In the genomic region with DNA sequence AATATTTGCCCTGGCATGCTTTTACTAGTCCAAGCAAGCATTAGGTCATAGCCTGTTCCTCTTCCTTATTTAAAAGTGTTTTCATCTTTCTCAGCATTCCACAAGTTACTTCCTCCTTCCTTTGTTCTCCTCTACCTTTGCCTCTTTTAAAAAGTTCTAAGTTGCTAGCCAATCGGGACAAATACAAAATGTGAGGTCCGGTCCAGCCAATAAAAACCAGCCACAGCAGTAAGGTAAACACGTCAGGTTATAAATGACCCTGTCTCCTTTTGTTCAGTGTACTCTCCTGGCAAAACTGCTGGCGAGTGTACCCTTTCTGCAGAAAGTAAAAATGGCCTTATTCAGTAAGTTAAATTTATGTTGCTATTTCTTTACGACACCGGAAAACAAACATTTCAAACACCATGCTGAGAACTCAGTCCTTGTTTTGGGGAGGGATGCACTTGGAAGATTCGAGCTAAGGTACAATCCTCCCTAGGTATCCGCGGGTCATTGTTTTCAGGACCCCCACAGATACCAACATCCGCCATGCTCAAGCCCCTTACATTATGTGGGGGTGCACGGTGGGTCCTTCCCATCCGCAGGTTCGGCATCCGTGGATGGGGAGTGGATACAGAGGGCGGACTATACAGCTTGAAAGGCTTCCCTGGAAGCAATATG, we compare ENCODE assay signal across 7 cellular contexts. TPM values are rescaled to one million over a fixed set of nuclear protein-coding genes. Genes with fewer than 3 reads are reported as not detected.
DNase-seq lines count a peak whose midpoint lies in the region; ATAC-seq and TF ChIP-seq lines count a peak whose summit lies in the region.
"Not testable (repeated sequence)": the region's sequence is repeated elsewhere in the genome, so short reads cannot be mapped to it uniquely, and the experiment has no call there.

No MANE protein-coding gene starts in this region.

- H3K27ac ChIP-seq in H9 (ENCODE audit: insufficient read length, low read depth, low read length) (peak overlapping the region; percentile 92), cingulate gyrus (ENCODE audit: low read depth, low read length) (peak overlapping the region; percentile 89), right cardiac atrium (ENCODE audit: low read length) (peak overlapping the region; percentile 69)

- H3K4ac ChIP-seq in H9 (ENCODE audit: low read depth, low read length): not testable (repeated sequence)

- H3K36me3 ChIP-seq in mucosa of stomach (ENCODE audit: control insufficient read depth, insufficient read depth, low read length): not testable (repeated sequence)
- peaks cover 11% of the 10 kb centered on the region for H3K36me3 ChIP-seq in skeletal muscle satellite cell (ENCODE audit: insufficient read depth, low read length)

- not testable (repeated sequence) for H4K8ac ChIP-seq in H9 (replicated peaks; ENCODE audit: insufficient read length, low read depth, low read length)

- ATAC-seq in activated T-cell treated with anti-CD3 and anti-CD28 coated beads, Interleukin-2, amount 50 U/mL, for 72 hours (replicated peaks in 1 of 2): not testable (repeated sequence)
- ATAC-seq in right cardiac atrium: peak; percentile 43 to 53

- not testable (repeated sequence) for H3K27me3 Mint-ChIP-seq in H9 (ENCODE audit: low read depth); activated T-cell treated with anti-CD3 and anti-CD28 coated beads, Interleukin-2, amount 50 U/mL, for 72 hours (ENCODE audit: low read depth)

- H2BK15ac ChIP-seq in H9 (ENCODE audit: low read depth, low read length): not testable (repeated sequence)

- H3K23me2 ChIP-seq in H9 (ENCODE audit: insufficient read length, low read depth, low read length, poor library complexity, severe bottlenecking): not testable (repeated sequence)

- H2BK120ac ChIP-seq in H9 (ENCODE audit: low read depth, low read length, poor library complexity, severe bottlenecking): not testable (repeated sequence)

- not testable (repeated sequence) for H2BK20ac ChIP-seq in H9 (ENCODE audit: low read depth, low read length, poor library complexity, severe bottlenecking)

- H3K4me3 ChIP-seq in right cardiac atrium (ENCODE audit: low read length): not testable (repeated sequence)
- H3K4me3 ChIP-seq in mucosa of stomach (ENCODE audit: low read length) (peak overlapping the region; percentile 95), skeletal muscle satellite cell (ENCODE audit: low read length) (peak overlapping the region; percentile 95)

- H2BK5ac ChIP-seq in H9 (ENCODE audit: insufficient read length, low read length): peak overlapping the region; percentile 23

- not testable (repeated sequence) for H3K23ac ChIP-seq in H9 (ENCODE audit: insufficient read length, low read depth, low read length)

- peaks cover 35 to 38% of the 10 kb centered on the region in 2 experiments for H3K4me1 Mint-ChIP-seq in H9
- peaks cover 41% of the 10 kb centered on the region for H3K4me1 Mint-ChIP-seq in activated T-cell treated with anti-CD3 and anti-CD28 coated beads, Interleukin-2, amount 50 U/mL, for 72 hours (ENCODE audit: low read depth)

- H3K79me2 ChIP-seq in H9 (ENCODE audit: insufficient read depth, low read length): peaks cover 17% of the 10 kb centered on the region

- H2BK12ac ChIP-seq in H9 (ENCODE audit: insufficient read length, low read depth, low read length): peak overlapping the region; percentile 15

- not testable (repeated sequence) for H4K91ac ChIP-seq in H9 (ENCODE audit: insufficient read length, low read depth, low read length)

- TF ChIP-seq CTCF in H9 (conservative IDR thresholded peaks at IDR 0.05): not testable (repeated sequence)

- not testable (repeated sequence) for H4K20me1 ChIP-seq in H9 (ENCODE audit: control insufficient read depth, insufficient read depth, insufficient read length)

- H3K14ac ChIP-seq in H9 (ENCODE audit: insufficient read depth, low read length): peak overlapping the region; percentile 87

- DNase-seq in H9 (peak; percentile 41), OCI-M1 (lab: John Stamatoyannopoulos, UW) (peak; percentile 3)
- not testable (repeated sequence) for DNase-seq in activated T-cell treated with anti-CD3 and anti-CD28 coated beads, Interleukin-2, amount 50 U/mL, for 72 hours; right cardiac atrium

- not testable (repeated sequence) for H3K9me3 Mint-ChIP-seq in H9; activated T-cell treated with anti-CD3 and anti-CD28 coated beads, Interleukin-2, amount 50 U/mL, for 72 hours

- H4K5ac ChIP-seq in H9 (ENCODE audit: insufficient read length, low read depth, low read length): peak overlapping the region; percentile 98

- H2AFZ ChIP-seq in H9 (ENCODE audit: low read length): peak overlapping the region; percentile 74

- WGBS in H9 (ENCODE audit: extremely low coverage, insufficient read length, low lambda C conversion rate): no CpG with 5 or more reads among the region's 15 CpGs
- 62% methylated on average over 15 of the region's 15 CpGs for WGBS in right cardiac atrium

- H3K9me3 ChIP-seq in H9 (ENCODE audit: control insufficient read depth, low read depth, low read length); right cardiac atrium (ENCODE audit: control insufficient read depth, low read length); mucosa of stomach (ENCODE audit: control insufficient read depth, low read length); skeletal muscle satellite cell (replicated peaks; ENCODE audit: low read length): not testable (repeated sequence)

- H3K4me2 ChIP-seq in H9 (ENCODE audit: insufficient read depth, insufficient read length, low read length) (peak overlapping the region; percentile 79), skeletal muscle satellite cell (ENCODE audit: low read length) (peak overlapping the region; percentile 72)

- not testable (repeated sequence) for H3K27me3 ChIP-seq in H9 (ENCODE audit: insufficient read depth, low read length); right cardiac atrium (ENCODE audit: control insufficient read depth, insufficient read depth); mucosa of stomach (ENCODE audit: control insufficient read depth, insufficient read depth, low read length); skeletal muscle satellite cell (ENCODE audit: control insufficient read depth, insufficient read depth, low read length)

- intact Hi-C loops in right cardiac atrium (cut with DNase I): loop anchor here in 3 of 4 donors (5.0 to 10.0 kb wide), 3 partner anchors 245 to 263 kb away; no protein-coding TSS in a partner anchor

- H3K4me3 Mint-ChIP-seq in H9: peak overlapping the region; percentile 99 to 100
- H3K4me3 Mint-ChIP-seq in activated T-cell treated with anti-CD3 and anti-CD28 coated beads, Interleukin-2, amount 50 U/mL, for 72 hours: peak overlapping the region; percentile 80 to 99

- H3K27ac Mint-ChIP-seq in H9: peak overlapping the region; percentile 93 to 97 (median 97)
- peak overlapping the region; percentile 67 for H3K27ac Mint-ChIP-seq in activated T-cell treated with anti-CD3 and anti-CD28 coated beads, Interleukin-2, amount 50 U/mL, for 72 hours

- H3K56ac ChIP-seq in H9 (ENCODE audit: insufficient read length, low read depth, low read length): peak overlapping the region; percentile 68

- H3K9ac ChIP-seq in H9 (ENCODE audit: extremely low read depth, insufficient read length, low read length): peak overlapping the region; percentile 94
- H3K9ac ChIP-seq in mucosa of stomach (ENCODE audit: low read length): peak overlapping the region; percentile 84
- H3K9ac ChIP-seq in skeletal muscle satellite cell (ENCODE audit: low read depth, low read length): peak overlapping the region; percentile 96

- H3K36me3 Mint-ChIP-seq in H9 (ENCODE audit: insufficient read depth in 1 of 3, low read depth in 3 of 3): peaks cover 14 to 25% (median 21%) of the 10 kb centered on the region in 3 experiments; a peak in 6 of 7 replicates
- peaks cover 3 to 14% of the 10 kb centered on the region in 2 donors for H3K36me3 Mint-ChIP-seq in activated T-cell treated with anti-CD3 and anti-CD28 coated beads, Interleukin-2, amount 50 U/mL, for 72 hours (ENCODE audit: insufficient read depth in 2 of 2)

- peak overlapping the region; percentile 55 for H3T11ph ChIP-seq in H9 (ENCODE audit: low read length)

- not testable (repeated sequence) for H2AK5ac ChIP-seq in H9 (ENCODE audit: insufficient read length, low read length)

- H3K4me1 ChIP-seq in H9 (ENCODE audit: insufficient read depth, low read length); right cardiac atrium (ENCODE audit: control insufficient read depth, insufficient read depth, low read length): not testable (repeated sequence)
- H3K4me1 ChIP-seq in mucosa of stomach (ENCODE audit: control insufficient read depth, insufficient read depth, low read length) (peaks cover 22% of the 10 kb centered on the region), skeletal muscle satellite cell (ENCODE audit: control insufficient read depth, insufficient read depth, low read length) (peaks cover 18% of the 10 kb centered on the region)

- peak overlapping the region; percentile 94 for H3K18ac ChIP-seq in H9 (ENCODE audit: insufficient read length, low read depth, low read length)

- H3K79me1 ChIP-seq in H9 (ENCODE audit: insufficient read depth, low read depth, low read length, poor library complexity, severe bottlenecking): not testable (repeated sequence)

RNA-seq across cellular contexts. Expression of gene PHAX, which starts 0.6 kb away (rescaled TPM):
- total RNA-seq in H9 (2021) (62.9 and 65.6 TPM in 2 replicates), right cardiac atrium (10 to 100 TPM; 26.8 to 34.3 (median 33.9) TPM)
- 10 to 100 TPM; 30.6 to 40.0 TPM for total RNA-seq in activated T-cell treated with anti-CD3 and anti-CD28 coated beads, Interleukin-2, amount 50 U/mL, for 72 hours
- polyA plus RNA-seq in right cardiac atrium: 23.8 TPM
- total RNA-seq in skeletal muscle satellite cell (2012; rRNA removed): 44.1 and 51.5 TPM in 2 replicates

RNA-seq across cellular contexts. Expression of gene ALDH7A1, which starts 5.1 kb away (rescaled TPM):
- total RNA-seq in H9 (2021) (142 and 148 TPM in 2 replicates), right cardiac atrium (10 to 100 TPM; 26.1 to 50.3 (median 32.7) TPM)
- 1 to 10 TPM; 4.8 to 5.8 TPM for total RNA-seq in activated T-cell treated with anti-CD3 and anti-CD28 coated beads, Interleukin-2, amount 50 U/mL, for 72 hours
- 31.6 TPM for polyA plus RNA-seq in right cardiac atrium
- total RNA-seq in skeletal muscle satellite cell (2012; rRNA removed): 14.9 and 18.3 TPM in 2 replicates
